In genomic region chr18:3170762-3171161, GRCh38 we compare ENCODE assay signal across 38 cellular contexts.
"Had no signal": no experiment of that assay in that cellular context is flagged by ENCODE, and none has a peak within 500 bp of the region (broad histone marks: within the 10 kb centered on the region; RNA-seq: fewer than 3 reads in every experiment).

No MANE protein-coding gene starts in this region.

- H3K4me3 ChIP-seq: adrenal gland, body of pancreas, breast epithelium had no signal

- H3K4me1 Mint-ChIP-seq: activated B cell treated with CpG ODN at 0.5 μM for 24 hours; activated CD4-positive, alpha-beta T cell treated with anti-CD3 and anti-CD28 coated beads, Interleukin-2, amount 10 ng/mL, durations not matched to agents 24 days and 14 days; activated naive CD8-positive, alpha-beta T cell treated with anti-CD3 and anti-CD28 coated beads for 36 hours; activated T-helper 17 cell treated with anti-CD3 and anti-CD28 coated beads, Interleukin-2, amount 50 U/mL, for 72 hours; central memory CD8-positive, alpha-beta T cell had no signal

- H3K27ac Mint-ChIP-seq: activated B cell treated with CpG ODN at 0.5 μM for 24 hours; activated CD4-positive, alpha-beta memory T cell treated with anti-CD3 and anti-CD28 coated beads for 36 hours; activated CD4-positive, alpha-beta T cell treated with anti-CD3 and anti-CD28 coated beads, Interleukin-2, amount 10 ng/mL, durations not matched to agents 24 days and 14 days; activated CD8-positive, alpha-beta T cell treated with anti-CD3 and anti-CD28 coated beads for 36 hours; activated naive CD4-positive, alpha-beta T cell treated with anti-CD3 and anti-CD28 coated beads for 36 hours; activated naive CD4-positive, alpha-beta T cell treated with anti-CD3 and anti-CD28 coated beads, Interleukin-2, amount 50 U/mL, for 72 hours; activated naive CD8-positive, alpha-beta T cell treated with anti-CD3 and anti-CD28 coated beads for 36 hours; activated T-cell treated with anti-CD3 and anti-CD28 coated beads, Interleukin-2, amount 50 U/mL, for 72 hours; activated T-helper 1 cell treated with anti-CD3 and anti-CD28 coated beads, Interleukin-12 subunit alpha, Interleukin-12 subunit beta, Interleukin-2, Interleukin-4 antibody, amounts not matched to agents 30 ng/mL and 10 ng/mL and 1 ng/mL, durations not matched to agents 14 hours and 24 hours and 36 hours; activated T-helper 17 cell treated with anti-CD3 and anti-CD28 coated beads, Interleukin-2, amount 50 U/mL, for 72 hours; T-helper 1 cell treated with Interleukin-12 subunit alpha and Interleukin-12 subunit beta and Interleukin-4 antibody, amounts not matched to agents 30 μg/mL and 1 μg/mL, for 36 hours; T-helper 2 cell treated with Interferon-gamma antibody and Interleukin-4, amounts not matched to agents 5 μg/mL and 100 μg/mL, for 36 hours had no signal

- H3K27me3 Mint-ChIP-seq: activated B cell treated with CpG ODN at 0.5 μM for 24 hours; activated CD4-positive, alpha-beta memory T cell treated with anti-CD3 and anti-CD28 coated beads for 36 hours; activated CD8-positive, alpha-beta T cell treated with anti-CD3 and anti-CD28 coated beads for 36 hours; activated naive CD8-positive, alpha-beta T cell treated with anti-CD3 and anti-CD28 coated beads for 36 hours; activated T-helper 17 cell treated with anti-CD3 and anti-CD28 coated beads, Interleukin-2, amount 50 U/mL, for 72 hours; central memory CD8-positive, alpha-beta T cell had no signal

- FAIRE-seq: astrocyte, TTC549 had no signal

- H3K27me3 ChIP-seq: adrenal gland, body of pancreas, brain microvascular endothelial cell, breast epithelium had no signal

- H3K9me3 Mint-ChIP-seq: activated B cell treated with CpG ODN at 0.5 μM for 24 hours; activated CD4-positive, alpha-beta memory T cell treated with anti-CD3 and anti-CD28 coated beads for 36 hours; activated CD4-positive, alpha-beta T cell treated with anti-CD3 and anti-CD28 coated beads, Interleukin-2, amount 10 ng/mL, durations not matched to agents 24 days and 14 days; activated CD8-positive, alpha-beta T cell treated with anti-CD3 and anti-CD28 coated beads for 36 hours; activated naive CD4-positive, alpha-beta T cell treated with anti-CD3 and anti-CD28 coated beads for 36 hours; activated naive CD4-positive, alpha-beta T cell treated with anti-CD3 and anti-CD28 coated beads, Interleukin-2, amount 50 U/mL, for 72 hours; activated naive CD8-positive, alpha-beta T cell treated with anti-CD3 and anti-CD28 coated beads for 36 hours; activated T-cell treated with anti-CD3 and anti-CD28 coated beads, Interleukin-2, amount 50 U/mL, for 4 hours; activated T-cell treated with anti-CD3 and anti-CD28 coated beads, Interleukin-2, amount 50 U/mL, for 72 hours; activated T-helper 1 cell treated with anti-CD3 and anti-CD28 coated beads, Interleukin-12 subunit alpha, Interleukin-12 subunit beta, Interleukin-2, Interleukin-4 antibody, amounts not matched to agents 30 ng/mL and 10 ng/mL and 1 ng/mL, durations not matched to agents 14 hours and 24 hours and 36 hours; activated T-helper 17 cell treated with anti-CD3 and anti-CD28 coated beads, Interleukin-2, amount 50 U/mL, for 72 hours; central memory CD8-positive, alpha-beta T cell; T-helper 1 cell treated with Interleukin-12 subunit alpha and Interleukin-12 subunit beta and Interleukin-4 antibody, amounts not matched to agents 30 μg/mL and 1 μg/mL, for 36 hours; T-helper 2 cell treated with Interferon-gamma antibody and Interleukin-4, amounts not matched to agents 5 μg/mL and 100 μg/mL, for 36 hours had no signal

- H3K36me3 Mint-ChIP-seq: activated CD4-positive, alpha-beta memory T cell treated with anti-CD3 and anti-CD28 coated beads for 36 hours; activated naive CD4-positive, alpha-beta T cell treated with anti-CD3 and anti-CD28 coated beads, Interleukin-2, amount 50 U/mL, for 72 hours; activated naive CD8-positive, alpha-beta T cell treated with anti-CD3 and anti-CD28 coated beads for 36 hours had no signal

- DNase-seq: activated B cell treated with CpG ODN at 0.5 μM for 24 hours; activated CD4-positive, alpha-beta memory T cell treated with anti-CD3 and anti-CD28 coated beads for 36 hours; activated CD4-positive, alpha-beta T cell treated with anti-CD3 and anti-CD28 coated beads for 4 hours; activated CD4-positive, alpha-beta T cell treated with anti-CD3 and anti-CD28 coated beads, Interleukin-2, amount 10 ng/mL, durations not matched to agents 24 days and 14 days; activated CD4-positive, alpha-beta T cell treated with anti-CD3 and anti-CD28 coated beads, Interleukin-2, amount 50 U/mL, for 1 hour; activated CD4-positive, alpha-beta T cell treated with anti-CD3 and anti-CD28 coated beads, Interleukin-2, amount 50 U/mL, for 4 hours; activated CD4-positive, CD25-positive, alpha-beta regulatory T cell treated with anti-CD3 and anti-CD28 coated beads, Interleukin-2, amount 50 U/mL, for 72 hours; activated CD8-positive, alpha-beta memory T cell treated with anti-CD3 and anti-CD28 coated beads, Interleukin-2, amount 50 U/mL, for 4 hours; activated CD8-positive, alpha-beta T cell treated with anti-CD3 and anti-CD28 coated beads for 36 hours; activated effector memory CD4-positive, alpha-beta T cell treated with anti-CD3 and anti-CD28 coated beads, Interleukin-2, amount 50 U/mL, for 16 hours; activated gamma-delta T cell treated with Interleukin-2 at 50 U/mL for 16 hours; activated naive CD4-positive, alpha-beta T cell; activated naive CD4-positive, alpha-beta T cell treated with anti-CD3 and anti-CD28 coated beads for 36 hours; activated naive CD4-positive, alpha-beta T cell treated with anti-CD3 and anti-CD28 coated beads, Interleukin-2, amount 50 U/mL, for 16 hours; activated naive CD8-positive, alpha-beta T cell treated with anti-CD3 and anti-CD28 coated beads for 36 hours; activated T-cell treated with anti-CD3 and anti-CD28 coated beads for 4 hours; activated T-cell treated with anti-CD3 and anti-CD28 coated beads, Interleukin-2, amount 50 U/mL, for 1 hour; activated T-cell treated with anti-CD3 and anti-CD28 coated beads, Interleukin-2, amount 50 U/mL, for 4 hours; activated T-cell treated with anti-CD3 and anti-CD28 coated beads, Interleukin-2, amount 50 U/mL, for 72 hours; adrenal gland; amniotic stem cell; aorta; body of pancreas; brain microvascular endothelial cell; cerebellar nuclear complex; T-helper 1 cell; T-helper 2 cell; T-helper 9 cell had no signal

- H3K4me3 Mint-ChIP-seq: activated B cell treated with CpG ODN at 0.5 μM for 24 hours; activated CD4-positive, alpha-beta memory T cell treated with anti-CD3 and anti-CD28 coated beads for 36 hours; activated CD4-positive, alpha-beta T cell treated with anti-CD3 and anti-CD28 coated beads, Interleukin-2, amount 10 ng/mL, durations not matched to agents 24 days and 14 days; activated CD8-positive, alpha-beta T cell treated with anti-CD3 and anti-CD28 coated beads for 36 hours; activated naive CD4-positive, alpha-beta T cell treated with anti-CD3 and anti-CD28 coated beads for 36 hours; activated naive CD8-positive, alpha-beta T cell treated with anti-CD3 and anti-CD28 coated beads for 36 hours; activated T-cell treated with anti-CD3 and anti-CD28 coated beads, Interleukin-2, amount 50 U/mL, for 4 hours; activated T-cell treated with anti-CD3 and anti-CD28 coated beads, Interleukin-2, amount 50 U/mL, for 72 hours; activated T-helper 1 cell treated with anti-CD3 and anti-CD28 coated beads, Interleukin-12 subunit alpha, Interleukin-12 subunit beta, Interleukin-2, Interleukin-4 antibody, amounts not matched to agents 30 ng/mL and 10 ng/mL and 1 ng/mL, durations not matched to agents 14 hours and 24 hours and 36 hours; activated T-helper 17 cell treated with anti-CD3 and anti-CD28 coated beads, Interleukin-2, amount 50 U/mL, for 72 hours; central memory CD8-positive, alpha-beta T cell; T-helper 1 cell treated with Interleukin-12 subunit alpha and Interleukin-12 subunit beta and Interleukin-4 antibody, amounts not matched to agents 30 μg/mL and 1 μg/mL, for 36 hours; T-helper 2 cell treated with Interferon-gamma antibody and Interleukin-4, amounts not matched to agents 5 μg/mL and 100 μg/mL, for 36 hours had no signal

- H3K27ac ChIP-seq: adrenal gland, brain microvascular endothelial cell, breast epithelium, VCaP had no signal
